11 cellular contexts compared by ENCODE assay signal in the genomic region with DNA sequence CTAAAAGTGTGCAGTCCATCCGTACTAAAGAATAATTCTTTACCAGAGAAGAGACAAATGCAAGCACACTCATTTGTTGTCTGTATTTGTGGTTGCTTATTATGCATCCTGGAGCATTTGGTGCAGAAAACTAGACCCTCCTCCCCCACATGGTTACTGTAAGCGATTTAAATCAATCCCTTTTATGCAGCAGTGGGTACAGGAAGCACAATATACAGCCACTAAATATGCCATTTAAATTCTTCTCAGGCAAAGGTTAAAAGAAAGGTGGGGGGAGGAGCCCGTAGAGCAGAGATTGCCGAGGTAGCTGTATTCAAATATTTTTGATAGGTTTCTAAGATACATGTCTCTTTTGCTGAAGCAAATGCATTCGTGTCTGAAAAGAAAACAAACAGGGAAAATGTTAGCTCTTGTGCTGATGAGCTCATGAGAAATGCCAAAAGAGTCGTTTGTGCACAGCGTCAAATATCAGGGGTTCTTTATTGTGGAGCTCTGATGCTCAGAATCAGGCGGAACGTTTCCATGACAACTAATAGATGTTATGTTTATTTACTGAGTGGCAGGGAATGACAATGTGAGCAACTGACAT.
DNase-seq lines count a peak whose midpoint lies in the region; TF ChIP-seq lines count a peak whose summit lies in the region.
"Had no signal": no experiment of that assay in that cellular context is flagged by ENCODE, and none has a peak within 500 bp of the region (broad histone marks: within the 10 kb centered on the region; RNA-seq: fewer than 3 reads in every experiment).

No MANE protein-coding gene starts in this region.

- no peak for TF ChIP-seq CTCF in VCaP (conservative IDR thresholded peaks at IDR 0.05)

- no peak overlapping the region for H3K4me3 Mint-ChIP-seq in activated T-cell treated with anti-CD3 and anti-CD28 coated beads, Interleukin-2, amount 50 U/mL, for 24 hours
- H3K4me3 Mint-ChIP-seq: dendritic cell treated with granulocyte-macrophage colony-stimulating factor and Interleukin-4, amounts not matched to agents 40 ng/mL and 50 ng/mL, for 4 days had no signal

- no peaks in the 10 kb centered on the region for H3K36me3 Mint-ChIP-seq in activated T-cell treated with anti-CD3 and anti-CD28 coated beads, Interleukin-2, amount 50 U/mL, for 24 hours (ENCODE audit: low read depth)

- H3K4me3 ChIP-seq in H7 (ENCODE audit: insufficient read depth, low read depth, low read length): no peak overlapping the region

- no peaks in the 10 kb centered on the region for H3K27me3 ChIP-seq in H7 (ENCODE audit: control insufficient read depth, insufficient read depth, low read length)

- no peak overlapping the region for H3K27ac Mint-ChIP-seq in activated T-cell treated with anti-CD3 and anti-CD28 coated beads, Interleukin-2, amount 50 U/mL, for 24 hours
- H3K27ac Mint-ChIP-seq: dendritic cell treated with granulocyte-macrophage colony-stimulating factor and Interleukin-4, amounts not matched to agents 40 ng/mL and 50 ng/mL, for 4 days had no signal

- DNase-seq in DMS114 treated with DMSO at 0.1 percent for 48 hours (lab: John Stamatoyannopoulos, UW; ENCODE audit: unreplicated experiment) (peak; percentile 34), NCI-H187 treated with DMSO at 0.1 percent for 48 hours (lab: John Stamatoyannopoulos, UW) (peak; percentile 89), midbrain (lab: John Stamatoyannopoulos, UW) (peak; percentile 53), H7 (no peak), HPDE6-E6E7 (ENCODE audit: extremely low spot score) (no peak), HCEC 1CT (no peak)
- no peak for DNase-seq in activated T-cell treated with anti-CD3 and anti-CD28 coated beads, Interleukin-2, amount 50 U/mL, for 24 hours
- DNase-seq: activated gamma-delta T cell, occipital lobe had no signal

- H3K36me3 ChIP-seq in H7 (replicated peaks; ENCODE audit: control insufficient read depth, insufficient read depth, low read length): no peaks in the 10 kb centered on the region

- H3K27me3 Mint-ChIP-seq in activated T-cell treated with anti-CD3 and anti-CD28 coated beads, Interleukin-2, amount 50 U/mL, for 24 hours: peaks cover 2% of the 10 kb centered on the region
- H3K27me3 Mint-ChIP-seq: dendritic cell treated with granulocyte-macrophage colony-stimulating factor and Interleukin-4, amounts not matched to agents 40 ng/mL and 50 ng/mL, for 4 days had no signal

- peak overlapping the region; percentile 81 for H3K27ac ChIP-seq in VCaP

- H3K9me3 Mint-ChIP-seq in activated T-cell treated with anti-CD3 and anti-CD28 coated beads, Interleukin-2, amount 50 U/mL, for 24 hours: no peaks in the 10 kb centered on the region
- H3K9me3 Mint-ChIP-seq: dendritic cell treated with granulocyte-macrophage colony-stimulating factor and Interleukin-4, amounts not matched to agents 40 ng/mL and 50 ng/mL, for 4 days had no signal

- H3K4me1 Mint-ChIP-seq in activated T-cell treated with anti-CD3 and anti-CD28 coated beads, Interleukin-2, amount 50 U/mL, for 24 hours (ENCODE audit: low read depth): peaks cover 4% of the 10 kb centered on the region

Comparison
In these comparisons a context has a peak if more than half of its experiments do, and no peak if none do; other contexts are left out.
1. DNase-seq: peak in DMS114 treated with DMSO at 0.1 percent for 48 hours (single experiment), NCI-H187 treated with DMSO at 0.1 percent for 48 hours (single experiment) and midbrain (single experiment); none in H7 (single experiment), HPDE6-E6E7 (single experiment), HCEC 1CT (single experiment) and activated T-cell treated with anti-CD3 and anti-CD28 coated beads, Interleukin-2, amount 50 U/mL, for 24 hours (single experiment).